In the genomic region with DNA sequence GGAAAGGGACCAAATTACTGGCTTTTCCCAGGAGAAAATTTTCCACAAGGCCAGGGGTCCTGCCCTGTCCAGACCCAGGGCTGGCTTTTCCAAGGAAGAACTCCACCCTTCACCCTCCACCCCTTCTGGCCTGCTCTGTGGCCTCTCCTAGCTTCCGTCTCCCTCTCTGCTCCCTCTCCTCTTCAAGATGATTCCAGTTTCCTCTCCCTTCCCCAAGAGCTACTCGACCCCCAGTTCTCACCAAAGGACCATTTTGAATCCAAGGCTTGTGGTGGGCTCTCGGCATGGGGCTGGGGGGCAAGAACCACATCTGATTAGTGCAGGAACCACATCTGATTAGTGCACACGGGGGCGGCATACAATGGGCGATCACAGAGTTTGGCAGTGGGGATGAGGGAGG, we compare ENCODE assay signal across 23 cellular contexts. TPM values are rescaled to one million over a fixed set of nuclear protein-coding genes. Genes with fewer than 3 reads are reported as not detected.
"Had no signal": no experiment of that assay in that cellular context is flagged by ENCODE, and none has a peak within 500 bp of the region (broad histone marks: within the 10 kb centered on the region; RNA-seq: fewer than 3 reads in every experiment).

No MANE protein-coding gene starts in this region.

- H3K36me3 Mint-ChIP-seq: activated CD8-positive, alpha-beta memory T cell treated with anti-CD3 and anti-CD28 coated beads, Interleukin-2, amount 10 ng/mL, durations not matched to agents 7 days and 5 days; activated naive CD4-positive, alpha-beta T cell treated with anti-CD3 and anti-CD28 coated beads, Interleukin-2, amount 50 U/mL, for 24 hours; T-cell had no signal

- H3K27ac ChIP-seq: brain microvascular endothelial cell, cardiac muscle cell, SK-N-MC, VCaP had no signal

- ATAC-seq: activated CD8-positive, alpha-beta memory T cell treated with anti-CD3 and anti-CD28 coated beads, Interleukin-2, amount 10 ng/mL, durations not matched to agents 7 days and 5 days; activated T-cell treated with anti-CD3 and anti-CD28 coated beads, Interleukin-2, amount 50 U/mL, for 4 hours; activated T-helper 17 cell treated with anti-CD3 and anti-CD28 coated beads, Interleukin-2, amount 50 U/mL, for 72 hours; K562; Right ventricle myocardium inferior; T-cell had no signal

- H3K4me3 ChIP-seq: cardiac muscle cell, K562, SK-N-MC had no signal

- H3K9me3 Mint-ChIP-seq: activated CD4-positive, alpha-beta T cell treated with anti-CD3 and anti-CD28 coated beads, Interleukin-2, amount 10 ng/mL, durations not matched to agents 24 days and 14 days; activated naive CD4-positive, alpha-beta T cell treated with anti-CD3 and anti-CD28 coated beads, Interleukin-2, amount 50 U/mL, for 24 hours; activated T-cell treated with anti-CD3 and anti-CD28 coated beads, Interleukin-2, amount 50 U/mL, for 4 hours; activated T-helper 17 cell treated with anti-CD3 and anti-CD28 coated beads, Interleukin-2, amount 50 U/mL, for 72 hours; T-cell had no signal

- H3K4me1 Mint-ChIP-seq: activated CD4-positive, alpha-beta T cell treated with anti-CD3 and anti-CD28 coated beads, Interleukin-2, amount 10 ng/mL, durations not matched to agents 24 days and 14 days; activated CD8-positive, alpha-beta memory T cell treated with anti-CD3 and anti-CD28 coated beads, Interleukin-2, amount 10 ng/mL, durations not matched to agents 7 days and 5 days; activated naive CD4-positive, alpha-beta T cell treated with anti-CD3 and anti-CD28 coated beads, Interleukin-2, amount 50 U/mL, for 24 hours; T-cell had no signal

- DNase-seq: activated CD4-positive, alpha-beta T cell treated with anti-CD3 and anti-CD28 coated beads for 1 hour; activated CD4-positive, alpha-beta T cell treated with anti-CD3 and anti-CD28 coated beads, Interleukin-2, amount 10 ng/mL, durations not matched to agents 24 days and 14 days; activated CD4-positive, alpha-beta T cell treated with anti-CD3 and anti-CD28 coated beads, Interleukin-2, amount 50 U/mL, for 48 hours; activated CD8-positive, alpha-beta memory T cell treated with anti-CD3 and anti-CD28 coated beads, Interleukin-2, amount 10 ng/mL, durations not matched to agents 7 days and 5 days; activated T-cell treated with anti-CD3 and anti-CD28 coated beads, Interleukin-2, amount 50 U/mL, for 4 hours; amygdala; brain microvascular endothelial cell; Karpas-422; MM.1S; NCI-H1105; NCI-H1436; NCI-H748 treated with DMSO at 0.1 percent for 48 hours; RPMI8226; T-cell had no signal

- H3K27ac Mint-ChIP-seq: activated CD4-positive, alpha-beta T cell treated with anti-CD3 and anti-CD28 coated beads, Interleukin-2, amount 10 ng/mL, durations not matched to agents 24 days and 14 days; activated CD8-positive, alpha-beta memory T cell treated with anti-CD3 and anti-CD28 coated beads, Interleukin-2, amount 10 ng/mL, durations not matched to agents 7 days and 5 days; activated naive CD4-positive, alpha-beta T cell treated with anti-CD3 and anti-CD28 coated beads, Interleukin-2, amount 50 U/mL, for 24 hours; activated T-helper 17 cell treated with anti-CD3 and anti-CD28 coated beads, Interleukin-2, amount 50 U/mL, for 72 hours; T-cell had no signal

- H3K36me3 ChIP-seq: brain microvascular endothelial cell, cardiac muscle cell had no signal

- H3K4me3 Mint-ChIP-seq: activated CD4-positive, alpha-beta T cell treated with anti-CD3 and anti-CD28 coated beads, Interleukin-2, amount 10 ng/mL, durations not matched to agents 24 days and 14 days; activated CD8-positive, alpha-beta memory T cell treated with anti-CD3 and anti-CD28 coated beads, Interleukin-2, amount 10 ng/mL, durations not matched to agents 7 days and 5 days; activated naive CD4-positive, alpha-beta T cell treated with anti-CD3 and anti-CD28 coated beads, Interleukin-2, amount 50 U/mL, for 24 hours; activated T-cell treated with anti-CD3 and anti-CD28 coated beads, Interleukin-2, amount 50 U/mL, for 4 hours; activated T-helper 17 cell treated with anti-CD3 and anti-CD28 coated beads, Interleukin-2, amount 50 U/mL, for 72 hours; T-cell had no signal

RNA-seq across cellular contexts. Expression of gene CHAT, which starts 7.7 kb away (rescaled TPM):
- total RNA-seq: activated CD4-positive, alpha-beta T cell treated with anti-CD3 and anti-CD28 coated beads, Interleukin-2, amount 10 ng/mL, durations not matched to agents 24 days and 14 days; activated CD8-positive, alpha-beta memory T cell treated with anti-CD3 and anti-CD28 coated beads, Interleukin-2, amount 10 ng/mL, durations not matched to agents 7 days and 5 days; activated T-cell treated with anti-CD3 and anti-CD28 coated beads, Interleukin-2, amount 50 U/mL, for 4 hours; activated T-helper 17 cell treated with anti-CD3 and anti-CD28 coated beads, Interleukin-2, amount 50 U/mL, for 72 hours; cardiac muscle cell; K562; OCI-LY7; Right ventricle myocardium inferior; T-cell had no signal
- polyA plus RNA-seq: cardiac muscle cell, K562 had no signal

RNA-seq across cellular contexts. Expression of gene SLC18A3, which starts 11.5 kb away (rescaled TPM):
- total RNA-seq: activated CD4-positive, alpha-beta T cell treated with anti-CD3 and anti-CD28 coated beads, Interleukin-2, amount 10 ng/mL, durations not matched to agents 24 days and 14 days; activated CD8-positive, alpha-beta memory T cell treated with anti-CD3 and anti-CD28 coated beads, Interleukin-2, amount 10 ng/mL, durations not matched to agents 7 days and 5 days; activated T-cell treated with anti-CD3 and anti-CD28 coated beads, Interleukin-2, amount 50 U/mL, for 4 hours; activated T-helper 17 cell treated with anti-CD3 and anti-CD28 coated beads, Interleukin-2, amount 50 U/mL, for 72 hours; cardiac muscle cell; K562; OCI-LY7; Right ventricle myocardium inferior; T-cell; T-helper 2 cell treated with Interferon-gamma antibody and Interleukin-4, amounts not matched to agents 100 ng/mL and 5 ng/mL, for 36 hours had no signal
- polyA plus RNA-seq: cardiac muscle cell, K562 had no signal

RNA-seq across cellular contexts. Expression of gene C10orf53, which starts 57.9 kb away (rescaled TPM):
- total RNA-seq: activated CD4-positive, alpha-beta T cell treated with anti-CD3 and anti-CD28 coated beads, Interleukin-2, amount 10 ng/mL, durations not matched to agents 24 days and 14 days; activated CD8-positive, alpha-beta memory T cell treated with anti-CD3 and anti-CD28 coated beads, Interleukin-2, amount 10 ng/mL, durations not matched to agents 7 days and 5 days; activated T-cell treated with anti-CD3 and anti-CD28 coated beads, Interleukin-2, amount 50 U/mL, for 4 hours; activated T-helper 17 cell treated with anti-CD3 and anti-CD28 coated beads, Interleukin-2, amount 50 U/mL, for 72 hours; cardiac muscle cell; K562; OCI-LY7; Right ventricle myocardium inferior; T-cell; T-helper 2 cell treated with Interferon-gamma antibody and Interleukin-4, amounts not matched to agents 100 ng/mL and 5 ng/mL, for 36 hours had no signal
- polyA plus RNA-seq: cardiac muscle cell, K562 had no signal
